ENCODE assay signal across 15 cellular contexts in the genomic region with DNA sequence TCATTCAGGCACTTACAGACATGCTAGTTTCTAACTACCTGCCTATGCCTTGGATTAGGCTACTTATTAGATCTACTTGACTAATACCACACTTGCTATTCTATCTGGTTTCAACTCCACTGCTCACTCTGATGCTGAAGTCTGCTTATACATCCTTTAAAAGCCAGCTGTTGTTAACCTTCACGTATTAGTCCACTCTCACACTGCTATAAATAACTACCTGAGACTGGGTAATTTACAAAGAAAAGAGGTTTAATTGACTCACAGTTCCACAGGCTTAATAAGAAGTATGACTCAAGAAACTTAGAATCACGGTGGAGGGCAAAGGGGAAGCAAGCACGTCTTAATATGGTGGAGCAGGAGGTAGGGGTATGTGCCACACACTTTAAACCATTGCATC. TPM values are rescaled to one million over a fixed set of nuclear protein-coding genes. Genes with fewer than 3 reads are reported as not detected.
DNase-seq lines count a peak whose midpoint lies in the region; ATAC-seq, FAIRE-seq and TF ChIP-seq lines count a peak whose summit lies in the region.
"Had no signal": no experiment of that assay in that cellular context is flagged by ENCODE, and none has a peak within 500 bp of the region (broad histone marks: within the 10 kb centered on the region; RNA-seq: fewer than 3 reads in every experiment).

No MANE protein-coding gene starts in this region.

- peaks cover 25% of the 10 kb centered on the region for H3K79me2 ChIP-seq in GM12878 (ENCODE audit: control insufficient read depth, insufficient read depth, low read length)

- H3K4me3 Mint-ChIP-seq in type B pancreatic cell (no peak overlapping the region), CD14-positive monocyte (no peak overlapping the region)
- H3K4me3 Mint-ChIP-seq: nephron had no signal

- POLR2A ChIA-PET in GM12878 (lab: Charles Lee), result interaction anchor here (0.6 to 1.9 kb wide), 2 partner anchors 11 to 48 kb away, joined by 3 to 7 read pairs; partner anchors contain the start of gene ANKRD28

- peak; percentile 74 for ATAC-seq in GM19351 (IDR thresholded peaks at IDR 0.05; ENCODE audit: unreplicated experiment)
- peak; percentile 85 for ATAC-seq in HG02973 (IDR thresholded peaks at IDR 0.05; ENCODE audit: unreplicated experiment)
- ATAC-seq in GM12878, result peak; percentile 90
- no peak for ATAC-seq in HG02588 (IDR thresholded peaks at IDR 0.05; ENCODE audit: unreplicated experiment)
- ATAC-seq: heart left ventricle, upper lobe of right lung had no signal

- 49% methylated on average over 3 of the region's 3 CpGs for WGBS in GM12878 (ENCODE audit: insufficient coverage, insufficient replicate concordance, low lambda C conversion rate, missing lambda C conversion rate)

- H3K4me2 ChIP-seq in GM12878 (ENCODE audit: control insufficient read depth, insufficient read depth), result no peak overlapping the region

- FAIRE-seq in GM12878 (lab: Jason Lieb, UNC), result no peak
- FAIRE-seq: A204.1 had no signal

- no peak for TF ChIP-seq EP300 in GM12878 (IDR thresholded peaks at IDR 0.05; ENCODE audit: borderline replicate concordance in 1 of 2, control insufficient read depth in 1 of 2, low read depth in 2 of 2, low read length in 2 of 2)

- no peak for TF ChIP-seq RAD21 in GM12878 (IDR thresholded peaks at IDR 0.05; ENCODE audit: insufficient read depth, low read depth, low read length)

- no peak overlapping the region for H3K4me3 ChIP-seq in GM12878
- H3K4me3 ChIP-seq: heart left ventricle, SJCRH30, upper lobe of right lung had no signal

- intact Hi-C loops in GM12878 (cut with micrococcal nuclease; ENCODE audit: unreplicated experiment), result no loop called here
- intact Hi-C loops in CD14-positive monocyte (cut with micrococcal nuclease), result no loop called here

- H3K9me3 ChIP-seq in GM12878 (replicated peaks; ENCODE audit: control insufficient read depth, insufficient read depth, low read length), result peaks cover 1% of the 10 kb centered on the region
- H3K9me3 ChIP-seq: SJCRH30, upper lobe of right lung had no signal

- in situ Hi-C loops in GM12878 (cut with MboI), result no loop called here

- H3K27ac ChIP-seq in GM12878 (ENCODE audit: control insufficient read depth, insufficient read depth), result no peak overlapping the region
- H3K27ac ChIP-seq: heart left ventricle, SJCRH30, upper lobe of right lung, VCaP had no signal

- H3K27me3 ChIP-seq in GM12878 (replicated peaks in 1 of 2; ENCODE audit: control insufficient read depth in 2 of 2, insufficient read depth in 2 of 2, low read length in 1 of 2), result no peaks in the 10 kb centered on the region
- H3K27me3 ChIP-seq: heart left ventricle, SJCRH30, upper lobe of right lung had no signal

- RAD21 ChIA-PET in GM12878 (lab: Charles Lee; ENCODE audit: unreplicated experiment), result no interaction called here

- TF ChIP-seq CTCF in GM12878 (IDR thresholded peaks at IDR 0.05 in 2 of 3, conservative IDR thresholded peaks at IDR 0.05 in 1 of 3; ENCODE audit: control insufficient read depth in 2 of 3, extremely low read depth in 1 of 3, insufficient read depth in 1 of 3, low read depth in 3 of 3, low read length in 3 of 3) (no peak), type B pancreatic cell (conservative IDR thresholded peaks at IDR 0.05) (no peak), CD14-positive monocyte (IDR thresholded peaks at IDR 0.05) (no peak)

- CTCF ChIA-PET in GM12878 (lab: Yijun Ruan, JAX), result interaction anchor here (1.1 kb wide), 1 partner anchor 11 kb away, joined by 3 read pairs; no protein-coding TSS in a partner anchor

- peaks cover 11% of the 10 kb centered on the region for H3K9me3 Mint-ChIP-seq in type B pancreatic cell
- peaks cover 0 to 13% (median 11%) of the 10 kb centered on the region in 7 donors for H3K9me3 Mint-ChIP-seq in CD14-positive monocyte

- BruUV-seq in GM12878 (replicated peaks; lab: Mats Ljungman, UMichigan), result no TSS peak

- peaks cover 9% of the 10 kb centered on the region for H3K4me1 Mint-ChIP-seq in type B pancreatic cell (ENCODE audit: unreplicated experiment)
- H3K4me1 Mint-ChIP-seq in CD14-positive monocyte, result no peaks in the 10 kb centered on the region
- H3K4me1 Mint-ChIP-seq: nephron had no signal

- peaks cover 4% of the 10 kb centered on the region; the same call in 1 of the 2 replicates for H3K4me1 ChIP-seq in GM12878 (ENCODE audit: control insufficient read depth, insufficient read depth, low read length)
- H3K4me1 ChIP-seq: SJCRH30, upper lobe of right lung had no signal

- no peak overlapping the region for H2AFZ ChIP-seq in GM12878 (ENCODE audit: control insufficient read depth, low read depth, low read length)

- H4K20me1 ChIP-seq in GM12878 (ENCODE audit: control insufficient read depth, insufficient read depth), result no peaks in the 10 kb centered on the region

- SMC1A ChIA-PET in GM12878 (lab: Charles Lee; ENCODE audit: uncharacterized antibody, unreplicated experiment), result interaction anchor here (0.7 to 3.2 kb wide), 3 partner anchors 11 to 212 kb away, joined by 3 to 22 read pairs (median 18); no protein-coding TSS in a partner anchor

- no peak for TF ChIP-seq POLR2A in GM12878 (IDR thresholded peaks at IDR 0.05; ENCODE audit: low read depth, low read length)

- H3K36me3 ChIP-seq in GM12878 (ENCODE audit: control insufficient read depth in 2 of 2, insufficient read depth in 2 of 2, low read length in 1 of 2), result peaks cover 1 to 2% of the 10 kb centered on the region in 2 experiments; a peak in 2 of 4 replicates
- H3K36me3 ChIP-seq: heart left ventricle, SJCRH30, upper lobe of right lung had no signal

- peak; percentile 20 for DNase-seq in activated CD4-positive, alpha-beta T cell treated with anti-CD3 and anti-CD28 coated beads for 48 hours
- no peak for DNase-seq in activated CD4-positive, alpha-beta T cell treated with anti-CD3 and anti-CD28 coated beads for 1 hour
- DNase-seq in GM12878 (ENCODE audit: low read depth, low spot score) (no peak), type B pancreatic cell (ENCODE audit: extremely low spot score, unreplicated experiment) (no peak), CD14-positive monocyte (ENCODE audit: low spot score) (no peak)
- DNase-seq: heart left ventricle, NCI-H187, upper lobe of right lung had no signal

- H3K27ac Mint-ChIP-seq in type B pancreatic cell (no peak overlapping the region), CD14-positive monocyte (no peak overlapping the region)
- H3K27ac Mint-ChIP-seq: nephron had no signal

- no peak overlapping the region for H3K9ac ChIP-seq in GM12878 (ENCODE audit: control insufficient read depth, insufficient read depth, low read length)

- H3K36me3 Mint-ChIP-seq in type B pancreatic cell (peaks cover 33% of the 10 kb centered on the region), CD14-positive monocyte (no peaks in the 10 kb centered on the region)

- H3K27me3 Mint-ChIP-seq in type B pancreatic cell (no peaks in the 10 kb centered on the region), CD14-positive monocyte (ENCODE audit: low read depth in 3 of 3) (peaks cover 0 to 4% (median 0%) of the 10 kb centered on the region in 3 donors)

TF ChIP-seq in GM12878, 131 proteins besides CTCF, POLR2A, EP300 and RAD21:
- TF ChIP-seq IKZF2 (IDR thresholded peaks at IDR 0.05) (peak in 1 of 2 experiments; percentile 16; a peak in 1 of 4 replicates), GABPA (IDR thresholded peaks at IDR 0.05; ENCODE audit: low read depth) (no peak), MTA2 (IDR thresholded peaks at IDR 0.05; ENCODE audit: low read depth) (peak; percentile 71), MEF2B (IDR thresholded peaks at IDR 0.05; ENCODE audit: partially characterized antibody, poor library complexity, severe bottlenecking) (peak; percentile 69), YY1 (IDR thresholded peaks at IDR 0.05; ENCODE audit: low read depth, low read length) (no peak), CBX5 (IDR thresholded peaks at IDR 0.05; ENCODE audit: low read depth) (no peak), ATF7 (IDR thresholded peaks at IDR 0.05; ENCODE audit: low read depth) (0 out of 2 replicates have a peak, but pooled peaks have one; percentile 16)

RNA-seq across cellular contexts. Expression of gene ANKRD28, which starts 47.7 kb away (rescaled TPM):
- total RNA-seq in GM12878 (2013; cell fraction: nucleolus; rRNA removed), result 532 and 544 TPM in 2 replicates
- total RNA-seq in GM12878 (2014; rRNA removed) (48.9 and 58.5 TPM in 2 replicates), GM12878 (2014; rRNA removed; fragmentation: Illumina TruSeq; extraction: Trizol) (58.9 and 65.4 TPM in 2 replicates), GM12878 (2021) (51.9 and 55.4 TPM in 2 replicates), type B pancreatic cell (ENCODE audit: low replicate concordance) (32.1 and 44.3 TPM in 2 replicates)
- 24.0 TPM for polyA plus RNA-seq in GM12878 (2011; ENCODE audit: low read depth)
- polyA plus RNA-seq in GM12878 (2011; rRNA removed) (105 and 132 TPM in 2 replicates), GM12878 (2014; fragmentation: Illumina TruSeq; extraction: Trizol) (42.3 and 50.2 TPM in 2 replicates), GM12878 (2014; fragmentation: Nextera tagmentation; extraction: Ambion mirVana) (10 to 100 TPM; 12.3 to 13.7 TPM), GM12878 (2014; rRNA removed) (34.3 and 36.2 TPM in 2 replicates), GM12878 (2016; fragmentation: Nextera tagmentation; extraction: Ambion mirVana) (10 to 100 TPM; 11.2 to 20.6 TPM), CD14-positive monocyte (10 to 100 TPM in 1 of 2 donors, 1 to 10 TPM in 1; 5.9 to 11.5 TPM)
- 45.9 and 56.4 TPM in 2 replicates for polyA plus RNA-seq in GM12878 (2011; cell fraction: cytosol; rRNA removed)
- 158 and 206 TPM in 2 replicates for polyA plus RNA-seq in GM12878 (2011; cell fraction: nucleus; rRNA removed)
- polyA plus RNA-seq in GM12878 (2012), result 24.5 and 30.8 TPM in 2 replicates
- 171 and 281 TPM in 2 replicates for polyA minus RNA-seq in GM12878 (2011; rRNA and poly(A)+ RNA removed)
- polyA minus RNA-seq in GM12878 (2011; cell fraction: cytosol; rRNA and poly(A)+ RNA removed), result 37.0 and 48.7 TPM in 2 replicates
- polyA minus RNA-seq in GM12878 (2011; cell fraction: nucleus; rRNA and poly(A)+ RNA removed), result 142 and 203 TPM in 2 replicates
